8 cellular contexts compared by ENCODE assay signal in the genomic region with DNA sequence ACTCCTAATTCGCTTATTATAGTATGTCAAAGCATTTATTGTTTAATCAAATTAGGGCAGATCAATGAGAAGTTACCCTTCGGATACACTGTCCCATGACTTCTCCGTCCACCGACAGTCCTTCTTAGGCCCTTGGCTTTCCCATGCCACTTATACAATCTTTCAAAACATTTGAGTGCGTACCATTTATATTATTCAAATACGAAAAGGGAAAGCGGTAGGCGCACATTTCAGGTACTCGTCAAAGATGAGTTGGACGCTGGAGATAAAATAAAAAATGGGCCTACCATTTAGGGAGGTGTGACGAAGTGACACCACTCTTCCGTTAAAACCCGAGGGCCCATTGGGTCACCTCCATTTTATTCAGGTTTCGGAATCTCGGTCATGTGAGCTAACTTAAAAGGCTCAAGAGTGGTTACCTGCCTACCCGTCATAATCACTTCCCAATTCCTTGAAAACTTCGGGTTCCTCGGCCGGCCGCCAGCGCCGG. TPM values are rescaled to one million over a fixed set of nuclear protein-coding genes. Genes with fewer than 3 reads are reported as not detected.
DNase-seq lines count a peak whose midpoint lies in the region; TF ChIP-seq lines count a peak whose summit lies in the region.

No MANE protein-coding gene starts in this region.

- POLR2A ChIA-PET in PC-9 (lab: Charles Lee; ENCODE audit: unreplicated experiment) = interaction anchor here (0.6 to 1.0 kb wide), 3 partner anchors 29 to 1099 kb away, joined by 3 to 5 read pairs (median 3); a partner anchor contains a TSS

- H3K27ac ChIP-seq in PC-9 (peak overlapping the region; percentile 83), fibroblast of lung (ENCODE audit: insufficient read depth, low read length) (peak overlapping the region; percentile 83)

- H3K79me2 ChIP-seq in PC-9 (ENCODE audit: low read depth) = peaks cover 22% of the 10 kb centered on the region
- peaks cover 2% of the 10 kb centered on the region for H3K79me2 ChIP-seq in fibroblast of lung (ENCODE audit: control insufficient read depth, insufficient read depth, low read length)

- H3K4me2 ChIP-seq in PC-9 = peak overlapping the region; percentile 94
- H3K4me2 ChIP-seq in fibroblast of lung (ENCODE audit: extremely low read depth, insufficient read depth, low read length) = peak overlapping the region; percentile 55

- in situ Hi-C loops in HAP-1 (cut with MboI; ENCODE audit: low sequenced_read_pairs) = no loop called here

- peaks cover 8% of the 10 kb centered on the region; the same call in 1 of the 2 replicates for H3F3A ChIP-seq in PC-9 (ENCODE audit: insufficient read depth, low read depth)

- peak overlapping the region; percentile 99 for H3K27ac Mint-ChIP-seq in progenitor cell of endocrine pancreas

- peak overlapping the region; percentile 66 for H3K9ac ChIP-seq in fibroblast of lung (ENCODE audit: insufficient read depth, low read length)

- H3K27me3 ChIP-seq in GM06990 (replicated peaks; ENCODE audit: control insufficient read depth, insufficient read depth, low read length) = no peaks in the 10 kb centered on the region
- H3K27me3 ChIP-seq in HAP-1 (ENCODE audit: low read depth) = no peaks in the 10 kb centered on the region
- no peaks in the 10 kb centered on the region for H3K27me3 ChIP-seq in PC-9 (ENCODE audit: insufficient read depth, low read depth)
- H3K27me3 ChIP-seq in fibroblast of lung (ENCODE audit: control insufficient read depth, insufficient read depth, low read length) = no peaks in the 10 kb centered on the region

- no peaks in the 10 kb centered on the region for H3K36me3 Mint-ChIP-seq in progenitor cell of endocrine pancreas (ENCODE audit: insufficient read depth)

- DNase-seq in GM06990 (ENCODE audit: extremely low read depth, insufficient read length) (no peak), HAP-1 (ENCODE audit: low spot score in 2 of 2) (no peak), PC-9 (no peak), fibroblast of lung (ENCODE audit: low read depth in 2 of 2) (no peak), progenitor cell of endocrine pancreas (ENCODE audit: low spot score, unreplicated experiment) (no peak), COLO829 (ENCODE audit: low spot score) (no peak), epidermal melanocyte (ENCODE audit: insufficient read length, low spot score) (no peak)
- no peak for DNase-seq in stimulated activated CD4-positive, alpha-beta T cell treated with anti-CD3 and anti-CD28 coated beads, Interleukin-2, amount 100 ng/mL, for 48 hours

- H3K4me1 ChIP-seq in HAP-1 (peaks cover 18% of the 10 kb centered on the region), PC-9 (replicated peaks; ENCODE audit: insufficient read depth) (peaks cover 7% of the 10 kb centered on the region), fibroblast of lung (ENCODE audit: control insufficient read depth, extremely low read depth, insufficient read depth, low read length) (no peaks in the 10 kb centered on the region)

- H3K36me3 ChIP-seq in GM06990 (ENCODE audit: control insufficient read depth, insufficient read depth, low read length) = no peaks in the 10 kb centered on the region
- H3K36me3 ChIP-seq in HAP-1 (replicated peaks) = no peaks in the 10 kb centered on the region
- H3K36me3 ChIP-seq in PC-9 (ENCODE audit: low read depth) = no peaks in the 10 kb centered on the region
- H3K36me3 ChIP-seq in fibroblast of lung (ENCODE audit: control insufficient read depth, insufficient read depth, low read length) = no peaks in the 10 kb centered on the region

- H3K27me3 Mint-ChIP-seq in progenitor cell of endocrine pancreas = peaks cover 1% of the 10 kb centered on the region

- no peak for TF ChIP-seq CTCF in GM06990 (IDR thresholded peaks at IDR 0.05; ENCODE audit: insufficient read depth, low read length, poor library complexity, severe bottlenecking)
- TF ChIP-seq CTCF in PC-9 (conservative IDR thresholded peaks at IDR 0.05) = no peak
- no peak for TF ChIP-seq CTCF in fibroblast of lung (conservative IDR thresholded peaks at IDR 0.05 in 1 of 2, IDR thresholded peaks at IDR 0.05 in 1 of 2; ENCODE audit: low read depth in 1 of 2, low read length in 2 of 2)
- no peak for TF ChIP-seq CTCF in progenitor cell of endocrine pancreas (IDR thresholded peaks at IDR 0.05; ENCODE audit: unreplicated experiment)

- H3K9me3 ChIP-seq in HAP-1 (no peaks in the 10 kb centered on the region), PC-9 (ENCODE audit: insufficient read depth, low read depth) (no peaks in the 10 kb centered on the region), fibroblast of lung (ENCODE audit: control insufficient read depth, insufficient read depth, low read depth, low read length) (no peaks in the 10 kb centered on the region)

- CTCF ChIA-PET in PC-9 (lab: Charles Lee) = no interaction called here

- BruUV-seq in PC-9 (replicated peaks; lab: Mats Ljungman, UMichigan) = TSS peak; percentile 97

- peaks cover 7% of the 10 kb centered on the region for H3K4me1 Mint-ChIP-seq in progenitor cell of endocrine pancreas (ENCODE audit: low read depth)

- H2AFZ ChIP-seq in PC-9 (peak overlapping the region; percentile 92), fibroblast of lung (ENCODE audit: low read length) (peak overlapping the region; percentile 89)

- H3K9me2 ChIP-seq in PC-9 (ENCODE audit: insufficient read depth) = no peaks in the 10 kb centered on the region

- H3K4me3 ChIP-seq in GM06990 (replicated peaks; ENCODE audit: low read depth, low read length) = peak overlapping the region; percentile 86
- H3K4me3 ChIP-seq in HAP-1 = peak overlapping the region; percentile 63
- H3K4me3 ChIP-seq in PC-9 = peak overlapping the region; percentile 80
- peak overlapping the region; percentile 61 to 98 (median 76) for H3K4me3 ChIP-seq in fibroblast of lung (replicated peaks in 1 of 4; ENCODE audit: control extremely low read depth in 1 of 4, insufficient read depth in 1 of 4, low read depth in 3 of 4, low read length in 4 of 4)

- H3K9me3 Mint-ChIP-seq in progenitor cell of endocrine pancreas (ENCODE audit: low read depth) = no peaks in the 10 kb centered on the region

- intact Hi-C loops in PC-9 (cut with micrococcal nuclease; ENCODE audit: unreplicated experiment) = loop anchor here (1.0 kb wide), 1 partner anchor 33 kb away; a partner anchor contains a TSS

- H3K4me3 Mint-ChIP-seq in progenitor cell of endocrine pancreas (ENCODE audit: low read depth) = peak overlapping the region; percentile 98

- H4K20me1 ChIP-seq in PC-9 (ENCODE audit: insufficient read depth) (no peaks in the 10 kb centered on the region), fibroblast of lung (ENCODE audit: control insufficient read depth, extremely low read depth, insufficient read depth, low read length) (no peaks in the 10 kb centered on the region)

RNA-seq across cellular contexts. Expression of a gene that starts 0.5 kb away (rescaled TPM):
- 8.9 and 13.4 TPM in 2 replicates for total RNA-seq in PC-9 (2021)
- 5.4 and 5.6 TPM in 2 replicates for total RNA-seq in fibroblast of lung
- 1.7 and 2.4 TPM in 2 replicates for polyA plus RNA-seq in fibroblast of lung
- polyA plus RNA-seq in fibroblast of lung (2012) = 2.9 and 4.2 TPM in 2 replicates
- polyA minus RNA-seq in fibroblast of lung (ENCODE audit: low replicate concordance) = 0.30 and 0.47 TPM in 2 replicates
- 8.5 and 9.6 TPM in 2 replicates for total RNA-seq in progenitor cell of endocrine pancreas

RNA-seq across cellular contexts. Expression of a gene that starts 33.5 kb away (rescaled TPM):
- total RNA-seq in PC-9 (2021) (71.8 and 102 TPM in 2 replicates), fibroblast of lung (182 and 209 TPM in 2 replicates), progenitor cell of endocrine pancreas (84.1 and 95.5 TPM in 2 replicates)
- polyA plus RNA-seq in fibroblast of lung = 355 and 428 TPM in 2 replicates
- polyA plus RNA-seq in fibroblast of lung (2012) = 203 and 235 TPM in 2 replicates
- 49.2 and 99.9 TPM in 2 replicates for polyA minus RNA-seq in fibroblast of lung (ENCODE audit: low replicate concordance)
